23 cellular contexts compared by ENCODE assay signal in genomic region chr16:55249361-55249760, GRCh38.
DNase-seq lines count a peak whose midpoint lies in the region; ATAC-seq and TF ChIP-seq lines count a peak whose summit lies in the region.
"Had no signal": no experiment of that assay in that cellular context is flagged by ENCODE, and none has a peak within 500 bp of the region (broad histone marks: within the 10 kb centered on the region; RNA-seq: fewer than 3 reads in every experiment).

No MANE protein-coding gene starts in this region.

- H3K79me2 ChIP-seq in GM23338 (replicated peaks; ENCODE audit: insufficient read depth), result no peaks in the 10 kb centered on the region

- H3K4me1 ChIP-seq in GM23338 (ENCODE audit: insufficient read depth) (peaks cover 12% of the 10 kb centered on the region; the same call in 1 of the 2 replicates), SJCRH30 (peaks cover 32% of the 10 kb centered on the region), vagina (no peaks in the 10 kb centered on the region), spleen (no peaks in the 10 kb centered on the region)
- H3K4me1 ChIP-seq: BE2C had no signal

- 79 to 93% (median 89%) methylated on average over 2 of the region's 2 CpGs for WGBS in spleen, 5 donors

- no peak overlapping the region for H2AFZ ChIP-seq in GM23338

- H3K27ac Mint-ChIP-seq in GM23338, result no peak overlapping the region
- H3K27ac Mint-ChIP-seq: CD14-positive monocyte; CD4-positive, alpha-beta memory T cell; CD4-positive, CD25-positive, alpha-beta regulatory T cell; CD8-positive, alpha-beta memory T cell had no signal

- H3K27me3 Mint-ChIP-seq in GM23338 (ENCODE audit: insufficient read depth, low read depth, poor library complexity), result peaks cover 6% of the 10 kb centered on the region
- H3K27me3 Mint-ChIP-seq: CD4-positive, CD25-positive, alpha-beta regulatory T cell had no signal

- H3K36me3 ChIP-seq in GM23338 (ENCODE audit: insufficient read depth) (no peaks in the 10 kb centered on the region), SJCRH30 (no peaks in the 10 kb centered on the region), vagina (no peaks in the 10 kb centered on the region), spleen (no peaks in the 10 kb centered on the region)
- H3K36me3 ChIP-seq: BE2C, BLaER1 had no signal

- H3K4me2 ChIP-seq in GM23338, result peak overlapping the region; percentile 35; the same call in 1 of the 2 replicates
- H3K4me2 ChIP-seq: BLaER1 had no signal

- no peaks in the 10 kb centered on the region; the same call in 2 of the 3 replicates for H3K36me3 Mint-ChIP-seq in GM23338 (ENCODE audit: low read depth)
- H3K36me3 Mint-ChIP-seq: CD14-positive monocyte; CD4-positive, alpha-beta memory T cell; CD4-positive, CD25-positive, alpha-beta regulatory T cell; CD8-positive, alpha-beta memory T cell had no signal

- TF ChIP-seq CTCF in GM23338 (conservative IDR thresholded peaks at IDR 0.05; ENCODE audit: low read depth in 2 of 2) (no peak), vagina (IDR thresholded peaks at IDR 0.05) (no peak), spleen (IDR thresholded peaks at IDR 0.05 in 8 of 11, conservative IDR thresholded peaks at IDR 0.05 in 3 of 11) (no peak), omental fat pad (IDR thresholded peaks at IDR 0.05) (no peak)

- no peaks in the 10 kb centered on the region for H3F3A ChIP-seq in GM23338 (replicated peaks; ENCODE audit: low read depth)

- H3K9me3 ChIP-seq in SJCRH30 (replicated peaks) (peaks cover 4% of the 10 kb centered on the region; the same call in 1 of the 2 replicates), vagina (no peaks in the 10 kb centered on the region), spleen (peaks cover 0 to 10% (median 5%) of the 10 kb centered on the region in 8 donors)
- H3K9me3 ChIP-seq: BE2C had no signal

- intact Hi-C loops in vagina (cut with DNase I), result no loop called here
- intact Hi-C loops in spleen (cut with DNase I; ENCODE audit: low total_unique reads), result no loop called here

- no peaks in the 10 kb centered on the region for H4K20me1 ChIP-seq in GM23338 (replicated peaks; ENCODE audit: insufficient read depth)
- H4K20me1 ChIP-seq: BLaER1 had no signal

- 0 out of 2 replicates have a peak, but pooled peaks cover 5% of the 10 kb centered on the region for H3K9me2 ChIP-seq in GM23338 (ENCODE audit: insufficient read depth)

- DNase-seq in GM23338 (ENCODE audit: low spot score) (no peak), SJCRH30 (peak; percentile 79 to 91), vagina (ENCODE audit: extremely low spot score in 2 of 2) (peak; percentile 6 to 44), spleen (no peak), omental fat pad (ENCODE audit: low spot score) (no peak)
- DNase-seq: 8988T; ACHN; BE2C; C1 segment of cervical spinal cord; CD4-positive, alpha-beta memory T cell; CD4-positive, CD25-positive, alpha-beta regulatory T cell; CD8-positive, alpha-beta memory T cell; COR-L47; DMS 273 treated with DMSO at 0.1 percent for 48 hours; DMS153; DMS53; DMS79; DND-41; EL; GDM1 had no signal

- H3K9me3 Mint-ChIP-seq in GM23338, result no peaks in the 10 kb centered on the region; the same call in 1 of the 3 replicates

- TF ChIP-seq POLR2A in vagina (IDR thresholded peaks at IDR 0.05) (no peak), spleen (IDR thresholded peaks at IDR 0.05) (no peak)

- ATAC-seq in GM23338 (no peak), omental fat pad (ENCODE audit: low FRiP score) (no peak)
- ATAC-seq: GM12878 had no signal

- H3K4me3 ChIP-seq in GM23338, result no peak overlapping the region
- H3K4me3 ChIP-seq in SJCRH30, result no peak overlapping the region
- H3K4me3 ChIP-seq in vagina, result no peak overlapping the region
- no peak overlapping the region for H3K4me3 ChIP-seq in spleen
- H3K4me3 ChIP-seq: BLaER1, GM12878 had no signal

- no peaks in the 10 kb centered on the region for H3K27me3 ChIP-seq in GM23338 (ENCODE audit: insufficient read depth)
- H3K27me3 ChIP-seq in SJCRH30, result no peaks in the 10 kb centered on the region
- no peaks in the 10 kb centered on the region for H3K27me3 ChIP-seq in vagina
- peaks cover 0 to 4% (median 0%) of the 10 kb centered on the region in 7 donors for H3K27me3 ChIP-seq in spleen (replicated peaks in 1 of 7)
- H3K27me3 ChIP-seq: BE2C, BLaER1 had no signal

- no peak overlapping the region for H3K27ac ChIP-seq in GM23338 (ENCODE audit: low read depth)
- peak overlapping the region; percentile 96 for H3K27ac ChIP-seq in SJCRH30
- no peak overlapping the region for H3K27ac ChIP-seq in vagina
- no peak overlapping the region for H3K27ac ChIP-seq in spleen
- H3K27ac ChIP-seq: BLaER1 had no signal

- no peak overlapping the region for H3K4me3 Mint-ChIP-seq in GM23338
- H3K4me3 Mint-ChIP-seq: CD14-positive monocyte; CD4-positive, alpha-beta memory T cell; CD4-positive, CD25-positive, alpha-beta regulatory T cell; CD8-positive, alpha-beta memory T cell had no signal

- H3K4me1 Mint-ChIP-seq in GM23338, result peaks cover 14% of the 10 kb centered on the region; the same call in 2 of the 3 replicates
- H3K4me1 Mint-ChIP-seq: CD14-positive monocyte; CD4-positive, alpha-beta memory T cell; CD4-positive, CD25-positive, alpha-beta regulatory T cell; CD8-positive, alpha-beta memory T cell had no signal

TF ChIP-seq in GM23338, 12 proteins besides CTCF, POLR2A, EP300 and RAD21:
- TF ChIP-seq JUNB (IDR thresholded peaks at IDR 0.05; ENCODE audit: unreplicated experiment), result no peak

Comparison
In these comparisons a context has a peak if more than half of its experiments do, and no peak if none do; other contexts are left out.
1. DNase-seq: peak in SJCRH30 (2 of 2) and vagina (2 of 2); none in GM23338 (single experiment), spleen (single experiment) and omental fat pad (single experiment).